24 cellular contexts compared by ENCODE assay signal in genomic region chr2:172510582-172510981, GRCh38. TPM values are rescaled to one million over a fixed set of nuclear protein-coding genes. Genes with fewer than 3 reads are reported as not detected.
DNase-seq lines count a peak whose midpoint lies in the region; ATAC-seq and TF ChIP-seq lines count a peak whose summit lies in the region.
"Had no signal": no experiment of that assay in that cellular context is flagged by ENCODE, and none has a peak within 500 bp of the region (broad histone marks: within the 10 kb centered on the region; RNA-seq: fewer than 3 reads in every experiment).

No MANE protein-coding gene starts in this region.

- POLR2A ChIA-PET in CD4-positive, alpha-beta memory T cell (lab: Charles Lee; ENCODE audit: partially characterized antibody), result no interaction called here
- POLR2A ChIA-PET in activated CD8-positive, alpha-beta T cell treated with anti-CD3 and anti-CD28 coated beads for 36 hours (lab: Charles Lee), result no interaction called here

- no peaks in the 10 kb centered on the region for H3K27me3 Mint-ChIP-seq in activated T-cell treated with anti-CD3 and anti-CD28 coated beads, Interleukin-2, amount 50 U/mL, for 4 hours (ENCODE audit: low read depth)
- H3K27me3 Mint-ChIP-seq in CD4-positive, alpha-beta memory T cell, result no peaks in the 10 kb centered on the region
- H3K27me3 Mint-ChIP-seq in activated CD8-positive, alpha-beta T cell treated with anti-CD3 and anti-CD28 coated beads for 36 hours, result no peaks in the 10 kb centered on the region

- H3K27me3 ChIP-seq in CD4-positive, alpha-beta memory T cell (ENCODE audit: insufficient read depth, low read length), result no peaks in the 10 kb centered on the region
- H3K27me3 ChIP-seq in neutrophil, result no peaks in the 10 kb centered on the region
- H3K27me3 ChIP-seq: heart right ventricle had no signal

- H3K9me3 Mint-ChIP-seq in activated T-cell treated with anti-CD3 and anti-CD28 coated beads, Interleukin-2, amount 50 U/mL, for 4 hours, result peaks cover 26% of the 10 kb centered on the region
- H3K9me3 Mint-ChIP-seq in CD4-positive, alpha-beta memory T cell, result peaks cover 0 to 46% (median 26%) of the 10 kb centered on the region in 8 donors
- peaks cover 24% of the 10 kb centered on the region for H3K9me3 Mint-ChIP-seq in activated CD8-positive, alpha-beta T cell treated with anti-CD3 and anti-CD28 coated beads for 36 hours

- peak overlapping the region in 4 of 7 donors; percentile 2 to 68 (median 40) for H3K27ac Mint-ChIP-seq in CD4-positive, alpha-beta memory T cell
- peak overlapping the region; percentile 50 for H3K27ac Mint-ChIP-seq in activated CD8-positive, alpha-beta T cell treated with anti-CD3 and anti-CD28 coated beads for 36 hours
- H3K27ac Mint-ChIP-seq: nephron had no signal

- no peak for ATAC-seq in activated T-cell treated with anti-CD3 and anti-CD28 coated beads, Interleukin-2, amount 50 U/mL, for 4 hours
- ATAC-seq in activated CD8-positive, alpha-beta T cell treated with anti-CD3 and anti-CD28 coated beads for 36 hours, result peak; percentile 30
- ATAC-seq in GM18858 (IDR thresholded peaks at IDR 0.05; ENCODE audit: unreplicated experiment), result no peak
- ATAC-seq in HG02981 (IDR thresholded peaks at IDR 0.05; ENCODE audit: unreplicated experiment), result no peak
- ATAC-seq: esophagus mucosa, heart right ventricle, Right ventricle myocardium inferior had no signal

- H3K36me3 ChIP-seq in CD4-positive, alpha-beta memory T cell (ENCODE audit: insufficient read depth, low read length), result no peaks in the 10 kb centered on the region
- H3K36me3 ChIP-seq in neutrophil, result no peaks in the 10 kb centered on the region

- peaks cover 11% of the 10 kb centered on the region for H3K4me1 ChIP-seq in CD4-positive, alpha-beta memory T cell (ENCODE audit: insufficient read depth, low read length)
- peaks cover 25 to 39% of the 10 kb centered on the region in 2 experiments for H3K4me1 ChIP-seq in neutrophil (ENCODE audit: control insufficient read depth in 1 of 2, insufficient read depth in 1 of 2, low read depth in 1 of 2, low read length in 1 of 2)
- H3K4me1 ChIP-seq: heart right ventricle had no signal

- no peak for TF ChIP-seq CTCF in activated CD8-positive, alpha-beta T cell treated with anti-CD3 and anti-CD28 coated beads for 36 hours (IDR thresholded peaks at IDR 0.05)
- no peak for TF ChIP-seq CTCF in neutrophil (IDR thresholded peaks at IDR 0.05)

- peaks cover 24% of the 10 kb centered on the region for H3K36me3 Mint-ChIP-seq in activated T-cell treated with anti-CD3 and anti-CD28 coated beads, Interleukin-2, amount 50 U/mL, for 4 hours (ENCODE audit: insufficient read depth)
- peaks cover 47 to 53% of the 10 kb centered on the region in 2 donors for H3K36me3 Mint-ChIP-seq in CD4-positive, alpha-beta memory T cell
- peaks cover 68% of the 10 kb centered on the region for H3K36me3 Mint-ChIP-seq in activated CD8-positive, alpha-beta T cell treated with anti-CD3 and anti-CD28 coated beads for 36 hours (ENCODE audit: low read depth)

- no peak for DNase-seq in activated T-cell treated with anti-CD3 and anti-CD28 coated beads, Interleukin-2, amount 50 U/mL, for 4 hours
- no peak for DNase-seq in activated T-cell treated with anti-CD3 and anti-CD28 coated beads for 4 hours
- no peak for DNase-seq in CD4-positive, alpha-beta memory T cell
- no peak for DNase-seq in activated CD8-positive, alpha-beta T cell treated with anti-CD3 and anti-CD28 coated beads for 36 hours
- DNase-seq in HK-2 (ENCODE audit: unreplicated experiment), result no peak
- DNase-seq: activated gamma-delta T cell, aorta, cortex of kidney, DMS79, foreskin fibroblast, heart right ventricle, NCI-H1048, NCI-H1694, NCI-H446 treated with DMSO at 0.1 percent for 48 hours, PC-9, T-helper 9 cell, trophoblast cell had no signal

- H3K9me3 ChIP-seq in CD4-positive, alpha-beta memory T cell (ENCODE audit: control insufficient read depth in 1 of 2, low read length in 2 of 2), result peaks cover 0 to 18% of the 10 kb centered on the region in 2 donors
- no peaks in the 10 kb centered on the region for H3K9me3 ChIP-seq in neutrophil

- H3K4me3 Mint-ChIP-seq in activated T-cell treated with anti-CD3 and anti-CD28 coated beads, Interleukin-2, amount 50 U/mL, for 4 hours, result peak overlapping the region; percentile 17
- H3K4me3 Mint-ChIP-seq in CD4-positive, alpha-beta memory T cell, result peak overlapping the region in 3 of 8 donors; percentile 1 to 76 (median 16)
- no peak overlapping the region for H3K4me3 Mint-ChIP-seq in activated CD8-positive, alpha-beta T cell treated with anti-CD3 and anti-CD28 coated beads for 36 hours
- H3K4me3 Mint-ChIP-seq: nephron had no signal

- CTCF ChIA-PET in CD4-positive, alpha-beta memory T cell (lab: Charles Lee; ENCODE audit: partially characterized antibody), result no interaction called here
- CTCF ChIA-PET in activated CD8-positive, alpha-beta T cell treated with anti-CD3 and anti-CD28 coated beads for 36 hours (lab: Charles Lee), result no interaction called here

- no peak overlapping the region for H3K4me3 ChIP-seq in CD4-positive, alpha-beta memory T cell (ENCODE audit: low read length in 2 of 2)
- H3K4me3 ChIP-seq in neutrophil (ENCODE audit: low read depth in 1 of 2, low read length in 1 of 2), result no peak overlapping the region
- H3K4me3 ChIP-seq: heart right ventricle, PC-9 had no signal

- intact Hi-C loops in CD4-positive, alpha-beta memory T cell (cut with micrococcal nuclease), result no loop called here
- intact Hi-C loops in activated CD8-positive, alpha-beta T cell treated with anti-CD3 and anti-CD28 coated beads for 36 hours (cut with micrococcal nuclease), result no loop called here

- H3K27ac ChIP-seq in CD4-positive, alpha-beta memory T cell (ENCODE audit: low read depth, low read length), result no peak overlapping the region
- H3K27ac ChIP-seq in neutrophil, result peak overlapping the region; percentile 63
- H3K27ac ChIP-seq: heart right ventricle, PC-9, VCaP had no signal

- peaks cover 29% of the 10 kb centered on the region for H3K4me1 Mint-ChIP-seq in activated T-cell treated with anti-CD3 and anti-CD28 coated beads, Interleukin-2, amount 50 U/mL, for 4 hours (ENCODE audit: low read depth)
- peaks cover 7 to 14% (median 9%) of the 10 kb centered on the region in 4 donors for H3K4me1 Mint-ChIP-seq in CD4-positive, alpha-beta memory T cell
- H3K4me1 Mint-ChIP-seq in activated CD8-positive, alpha-beta T cell treated with anti-CD3 and anti-CD28 coated beads for 36 hours (ENCODE audit: low read depth), result peaks cover 28% of the 10 kb centered on the region
- H3K4me1 Mint-ChIP-seq: nephron had no signal

RNA-seq across cellular contexts. Expression of gene PDK1, which starts 45.3 kb away (rescaled TPM):
- total RNA-seq in activated T-cell treated with anti-CD3 and anti-CD28 coated beads, Interleukin-2, amount 50 U/mL, for 4 hours, result 10 to 100 TPM; 18.3 to 22.9 (median 19.5) TPM
- 10 to 100 TPM; 34.2 to 36.8 TPM for total RNA-seq in CD4-positive, alpha-beta memory T cell
- polyA plus RNA-seq in CD4-positive, alpha-beta memory T cell, result 10 to 100 TPM; 12.9 to 19.3 TPM
- total RNA-seq in activated CD8-positive, alpha-beta T cell treated with anti-CD3 and anti-CD28 coated beads for 36 hours, result 10 to 100 TPM; 65.8 to 70.7 TPM
